ENCODE assay signal across 8 cellular contexts in genomic region chr1:28882009-28882628, GRCh38.
DNase-seq lines count a peak whose midpoint lies in the region; FAIRE-seq and TF ChIP-seq lines count a peak whose summit lies in the region.

No MANE protein-coding gene starts in this region.

- TF ChIP-seq CTCF in AG09319 (IDR thresholded peaks at IDR 0.05; ENCODE audit: low read depth, low read length) (peak; percentile 94), WERI-Rb-1 (IDR thresholded peaks at IDR 0.05; ENCODE audit: low read depth, low read length) (peak; percentile 97)

- H3K9me3 ChIP-seq in WERI-Rb-1 (ENCODE audit: severe bottlenecking) = no peaks in the 10 kb centered on the region

- H3K4me3 ChIP-seq in WERI-Rb-1 (ENCODE audit: low read depth, low read length) = no peak overlapping the region

- H3K27ac ChIP-seq in WERI-Rb-1 = no peak overlapping the region

- H3K36me3 ChIP-seq in WERI-Rb-1 = no peaks in the 10 kb centered on the region

- no peak for TF ChIP-seq POLR2A in H54 (IDR thresholded peaks at IDR 0.05; ENCODE audit: low read depth, low read length)

- DNase-seq in AG09319 (ENCODE audit: extremely low read depth, low read depth) (peak; percentile 68), H54 (ENCODE audit: insufficient read length, low spot score) (peak; percentile 58), NCI-H2227 treated with DMSO at 0.1 percent for 48 hours (lab: John Stamatoyannopoulos, UW) (peak; percentile 84), WERI-Rb-1 (peak; percentile 91), T47D (ENCODE audit: low read depth in 1 of 2, low spot score in 1 of 2) (peak; percentile 49 to 92), iris pigment epithelial cell (ENCODE audit: low read depth) (peak; percentile 74), cortex of kidney (lab: John Stamatoyannopoulos, UW) (no peak)
- DNase-seq in stimulated activated CD4-positive, alpha-beta T cell treated with anti-CD3 and anti-CD28 coated beads, Interleukin-15, amount 100 ng/mL, for 48 hours (ENCODE audit: low read depth in 2 of 2) = peak; percentile 58 to 72

- in situ Hi-C loops in T47D (cut with HindIII; ENCODE audit: low pct_unique_long_range_greater_than_20kb, low sequenced_read_pairs) = no loop called here

- H3K27me3 ChIP-seq in WERI-Rb-1 (ENCODE audit: insufficient read depth, low read depth, severe bottlenecking) = no peaks in the 10 kb centered on the region

- FAIRE-seq in H54 (lab: Jason Lieb, UNC) = peak; percentile 52
